In genomic region chr11:72792437-72793021, GRCh38 we compare ENCODE assay signal across 8 cellular contexts. TPM values are rescaled to one million over a fixed set of nuclear protein-coding genes. Genes with fewer than 3 reads are reported as not detected.
DNase-seq lines count a peak whose midpoint lies in the region; ATAC-seq and TF ChIP-seq lines count a peak whose summit lies in the region.

No MANE protein-coding gene starts in this region.

- H4K20me1 ChIP-seq in mammary epithelial cell (ENCODE audit: insufficient read depth, low read length): no peaks in the 10 kb centered on the region

- no peaks in the 10 kb centered on the region for H3K9me3 Mint-ChIP-seq in activated naive CD8-positive, alpha-beta T cell treated with anti-CD3 and anti-CD28 coated beads for 36 hours

- no peak overlapping the region for H3K56ac ChIP-seq in mesendoderm (ENCODE audit: low read length)

- dilution Hi-C loops in mammary epithelial cell (cut with HindIII; ENCODE audit: low sequenced_read_pairs): no loop called here

- TF ChIP-seq CTCF in breast epithelium (IDR thresholded peaks at IDR 0.05) (no peak), mammary epithelial cell (conservative IDR thresholded peaks at IDR 0.05 in 1 of 2, IDR thresholded peaks at IDR 0.05 in 1 of 2; ENCODE audit: extremely low read depth in 1 of 2, insufficient read depth in 1 of 2, low read depth in 1 of 2, low read length in 2 of 2) (no peak), tibial artery (IDR thresholded peaks at IDR 0.05) (no peak)

- peak overlapping the region; percentile 100 for H3K27ac Mint-ChIP-seq in activated naive CD8-positive, alpha-beta T cell treated with anti-CD3 and anti-CD28 coated beads for 36 hours

- H3K9me3 ChIP-seq in breast epithelium (no peaks in the 10 kb centered on the region), mammary epithelial cell (replicated peaks; ENCODE audit: insufficient read depth, low read length) (no peaks in the 10 kb centered on the region), tibial artery (no peaks in the 10 kb centered on the region)

- H3K79me2 ChIP-seq in mammary epithelial cell (ENCODE audit: insufficient read depth, low read length) (no peaks in the 10 kb centered on the region), mesendoderm (ENCODE audit: control insufficient read depth, insufficient read depth, low read length) (no peaks in the 10 kb centered on the region)

- no peak overlapping the region for H2BK5ac ChIP-seq in mesendoderm (ENCODE audit: low read length)

- intact Hi-C loops in breast epithelium (cut with DNase I; ENCODE audit: low total_unique reads) (no loop called here), mammary epithelial cell (cut with micrococcal nuclease) (loop anchor here (1.0 kb wide), 5 partner anchors 8 to 386 kb away; partner anchors contain the start of gene ATG16L2), tibial artery (cut with DNase I; ENCODE audit: low total_unique reads) (loop anchor here (5.0 kb wide), 1 partner anchor 70 kb away; no protein-coding TSS in a partner anchor)

- ATAC-seq in GM18517 (IDR thresholded peaks at IDR 0.05; ENCODE audit: unreplicated experiment): no peak

- H2BK120ac ChIP-seq in mesendoderm (ENCODE audit: low read depth, low read length): no peak overlapping the region

- no peak overlapping the region for H4K8ac ChIP-seq in mesendoderm (ENCODE audit: low read depth, low read length)

- H3K4me3 Mint-ChIP-seq in activated naive CD8-positive, alpha-beta T cell treated with anti-CD3 and anti-CD28 coated beads for 36 hours: peak overlapping the region; percentile 99

- H3K23ac ChIP-seq in mesendoderm (ENCODE audit: low read length): no peak overlapping the region

- no peaks in the 10 kb centered on the region for H3K36me3 Mint-ChIP-seq in activated naive CD8-positive, alpha-beta T cell treated with anti-CD3 and anti-CD28 coated beads for 36 hours

- BruUV-seq in mammary epithelial cell (replicated peaks; lab: Mats Ljungman, UMichigan): no TSS peak

- no peak overlapping the region for H2BK15ac ChIP-seq in mesendoderm (replicated peaks; ENCODE audit: low read depth)

- H3K36me3 ChIP-seq in breast epithelium: no peaks in the 10 kb centered on the region
- no peaks in the 10 kb centered on the region for H3K36me3 ChIP-seq in mammary epithelial cell (ENCODE audit: insufficient read depth, low read length)
- H3K36me3 ChIP-seq in mesendoderm (ENCODE audit: control insufficient read depth, insufficient read depth, low read length): no peaks in the 10 kb centered on the region
- no peaks in the 10 kb centered on the region for H3K36me3 ChIP-seq in tibial artery

- H3K4me1 ChIP-seq in breast epithelium (peaks cover 0 to 4% of the 10 kb centered on the region in 2 donors), mammary epithelial cell (ENCODE audit: insufficient read depth, low read length) (peaks cover 25% of the 10 kb centered on the region), mesendoderm (ENCODE audit: control insufficient read depth, low read depth, low read length) (no peaks in the 10 kb centered on the region), tibial artery (peaks cover 0 to 42% (median 31%) of the 10 kb centered on the region in 4 donors)

- H3K27me3 Mint-ChIP-seq in activated naive CD8-positive, alpha-beta T cell treated with anti-CD3 and anti-CD28 coated beads for 36 hours: no peaks in the 10 kb centered on the region

- peak overlapping the region; percentile 93 to 94 for H3K27ac ChIP-seq in breast epithelium
- no peak overlapping the region for H3K27ac ChIP-seq in mammary epithelial cell (ENCODE audit: insufficient read depth, low read depth, low read length)
- no peak overlapping the region for H3K27ac ChIP-seq in mesendoderm (ENCODE audit: low read depth, low read length)
- H3K27ac ChIP-seq in tibial artery: peak overlapping the region; percentile 75 to 86

- H3K4me3 ChIP-seq in breast epithelium (no peak overlapping the region), mammary epithelial cell (replicated peaks in 1 of 3; ENCODE audit: insufficient read depth in 1 of 3, low read depth in 2 of 3, low read length in 3 of 3) (no peak overlapping the region), mesendoderm (ENCODE audit: low read length) (no peak overlapping the region), tibial artery (no peak overlapping the region)

- peaks cover 30% of the 10 kb centered on the region for H3K4me1 Mint-ChIP-seq in activated naive CD8-positive, alpha-beta T cell treated with anti-CD3 and anti-CD28 coated beads for 36 hours

- DNase-seq in breast epithelium (ENCODE audit: low spot score in 2 of 2): no peak
- no peak for DNase-seq in mammary epithelial cell
- no peak for DNase-seq in activated naive CD8-positive, alpha-beta T cell treated with anti-CD3 and anti-CD28 coated beads for 36 hours
- no peak for DNase-seq in mesendoderm
- no peak for DNase-seq in tibial artery
- DNase-seq in A172 (ENCODE audit: low spot score): no peak
- DNase-seq in cerebellar nuclear complex (lab: John Stamatoyannopoulos, UW): no peak

- CTCF ChIA-PET in mammary epithelial cell (lab: Charles Lee; ENCODE audit: low non-redundant PET): interaction anchor here (1.3 kb wide), 1 partner anchor 67 kb away, joined by 12 read pairs; no protein-coding TSS in a partner anchor

- no peak overlapping the region for H2AK5ac ChIP-seq in mesendoderm (ENCODE audit: low read length)

- in situ Hi-C loops in mammary epithelial cell (cut with MboI; ENCODE audit: low sequenced_read_pairs in 2 of 2): loop anchor here (10.0 kb wide), 1 partner anchor 68 kb away; no protein-coding TSS in a partner anchor

- no peak overlapping the region for H3K18ac ChIP-seq in mesendoderm (ENCODE audit: low read length)

- no peak overlapping the region for H2AFZ ChIP-seq in mammary epithelial cell (ENCODE audit: low read depth, low read length)

- TF ChIP-seq POLR2A in breast epithelium (IDR thresholded peaks at IDR 0.05): no peak

- H3K4me2 ChIP-seq in mammary epithelial cell (ENCODE audit: insufficient read depth, low read depth, low read length): no peak overlapping the region
- no peak overlapping the region for H3K4me2 ChIP-seq in mesendoderm (ENCODE audit: low read length)

- no peaks in the 10 kb centered on the region for H3K79me1 ChIP-seq in mesendoderm (ENCODE audit: low read length)

- H4K5ac ChIP-seq in mesendoderm (ENCODE audit: low read length): no peak overlapping the region

- H3K4ac ChIP-seq in mesendoderm (ENCODE audit: low read depth, low read length): no peak overlapping the region

- no peak overlapping the region for H3K9ac ChIP-seq in mammary epithelial cell (ENCODE audit: insufficient read depth, low read length)
- H3K9ac ChIP-seq in mesendoderm (ENCODE audit: low read length): peak overlapping the region; percentile 21

- H3K27me3 ChIP-seq in breast epithelium (no peaks in the 10 kb centered on the region), mammary epithelial cell (ENCODE audit: insufficient read depth, low read length) (no peaks in the 10 kb centered on the region), mesendoderm (ENCODE audit: insufficient read depth, low read length, poor library complexity) (no peaks in the 10 kb centered on the region), tibial artery (no peaks in the 10 kb centered on the region)

- WGBS in mammary epithelial cell (ENCODE audit: low coverage, missing lambda C conversion rate): 100% methylated on average over 2 of the region's 3 CpGs
- WGBS in mesendoderm (ENCODE audit: extremely low coverage, insufficient coverage, low lambda C conversion rate): no CpG with 5 or more reads among the region's 3 CpGs

RNA-seq across cellular contexts. Expression of gene STARD10, which starts 1.3 kb away (rescaled TPM):
- total RNA-seq in breast epithelium (100 to 1,000 TPM in 1 of 3 donors, 10 to 100 TPM in 2; 20.6 to 117 (median 93.7) TPM), mammary epithelial cell (10 to 100 TPM; 32.8 to 63.0 TPM)
- polyA plus RNA-seq in mammary epithelial cell: 73.7 TPM
- polyA minus RNA-seq in mammary epithelial cell: 67.3 TPM
- 1 to 10 TPM; 6.2 to 6.4 TPM for total RNA-seq in activated naive CD8-positive, alpha-beta T cell treated with anti-CD3 and anti-CD28 coated beads for 36 hours
- 12.8 TPM for polyA plus RNA-seq in mesendoderm (2013, experiment 1 of 2)
- polyA plus RNA-seq in mesendoderm (2013, experiment 2 of 2): 13.7 TPM
- 56.8 and 60.2 TPM in 2 replicates for total RNA-seq in A172 (2014; rRNA removed; shearing (Covaris generic))

RNA-seq across cellular contexts. Expression of gene ATG16L2, which starts 21.7 kb away (rescaled TPM):
- 10 to 100 TPM; 18.7 to 39.2 (median 28.2) TPM for total RNA-seq in breast epithelium
- total RNA-seq in mammary epithelial cell: 10 to 100 TPM in 1 of 2 donors, 1 to 10 TPM in 1; 3.3 to 23.0 TPM
- polyA plus RNA-seq in mammary epithelial cell: 10.9 TPM
- 2.4 TPM for polyA minus RNA-seq in mammary epithelial cell
- 10 to 100 TPM; 41.2 to 45.7 TPM for total RNA-seq in activated naive CD8-positive, alpha-beta T cell treated with anti-CD3 and anti-CD28 coated beads for 36 hours
- 2.2 TPM for polyA plus RNA-seq in mesendoderm (2013, experiment 1 of 2)
- 2.3 TPM for polyA plus RNA-seq in mesendoderm (2013, experiment 2 of 2)
- 3.4 and 46.5 TPM in 2 replicates for total RNA-seq in A172 (2014; rRNA removed; shearing (Covaris generic))

RNA-seq across cellular contexts. Expression of gene ARAP1, which starts 40.3 kb away (rescaled TPM):
- total RNA-seq in breast epithelium: 100 to 1,000 TPM in 1 of 3 donors, 10 to 100 TPM in 2; 85.9 to 109 (median 97.0) TPM
- 10 to 100 TPM; 56.8 to 78.3 TPM for total RNA-seq in mammary epithelial cell
- polyA plus RNA-seq in mammary epithelial cell: 51.9 TPM
- 274 TPM for polyA minus RNA-seq in mammary epithelial cell
- total RNA-seq in activated naive CD8-positive, alpha-beta T cell treated with anti-CD3 and anti-CD28 coated beads for 36 hours: 10 to 100 TPM; 49.3 to 52.3 TPM
- polyA plus RNA-seq in mesendoderm (2013, experiment 1 of 2): 29.0 TPM
- polyA plus RNA-seq in mesendoderm (2013, experiment 2 of 2): 27.5 TPM
- total RNA-seq in A172 (2014; rRNA removed; shearing (Covaris generic)): 54.4 and 61.7 TPM in 2 replicates

Comparison
In these comparisons a context has a peak if more than half of its experiments do, and no peak if none do; other contexts are left out.
1. H3K27ac ChIP-seq: peak in breast epithelium (2 of 2) and tibial artery (2 of 2); none in mammary epithelial cell (single experiment) and mesendoderm (single experiment).